In genomic region chr20:50012282-50013263, GRCh38 we compare ENCODE assay signal across 1 cellular context.
TF ChIP-seq lines count a peak whose summit lies in the region.

No MANE protein-coding gene starts in this region.

TF ChIP-seq in K562, 482 proteins besides CTCF, POLR2A, EP300 and RAD21 (continued from another document and continues in another):
- TF ChIP-seq ZBTB49 (CRISPR knock-in tag; IDR thresholded peaks at IDR 0.05; ENCODE audit: borderline replicate concordance) (no peak), NCOA6 (IDR thresholded peaks at IDR 0.05) (no peak), ZNF696 (CRISPR knock-in tag; conservative IDR thresholded peaks at IDR 0.05) (no peak), CLOCK (CRISPR knock-in tag; IDR thresholded peaks at IDR 0.05; ENCODE audit: borderline replicate concordance) (no peak), HOMEZ (CRISPR knock-in tag; IDR thresholded peaks at IDR 0.05) (no peak), MITF (IDR thresholded peaks at IDR 0.05) (no peak), POLR3A (IDR thresholded peaks at IDR 0.05; ENCODE audit: borderline replicate concordance, extremely low read depth, insufficient read depth, insufficient read length) (no peak), RBM22 (IDR thresholded peaks at IDR 0.05; ENCODE audit: low read depth, low read length, poor library complexity, severe bottlenecking) (no peak), POU5F1 (IDR thresholded peaks at IDR 0.05; ENCODE audit: borderline replicate concordance, low read depth, low read length, partially characterized antibody) (no peak), DIDO1 (tag; IDR thresholded peaks at IDR 0.05; ENCODE audit: low read depth) (no peak), ESRRA (IDR thresholded peaks at IDR 0.05; ENCODE audit: borderline replicate concordance, low read depth) (peak; percentile 62; the same call in 1 of the 2 replicates), ZNF57 (CRISPR knock-in tag; IDR thresholded peaks at IDR 0.05) (no peak), PRPF4 (IDR thresholded peaks at IDR 0.05; ENCODE audit: insufficient read depth, low read depth, low read length, poor library complexity, severe bottlenecking) (no peak), ZFP91 (CRISPR knock-in tag; IDR thresholded peaks at IDR 0.05) (no peak), ELK1 (CRISPR knock-in tag; IDR thresholded peaks at IDR 0.05) (no peak), ASH1L (IDR thresholded peaks at IDR 0.05; ENCODE audit: borderline replicate concordance, low read depth, partially characterized antibody) (no peak), BHLHE40 (IDR thresholded peaks at IDR 0.05; ENCODE audit: low read length) (no peak), HNRNPUL1 (IDR thresholded peaks at IDR 0.05; ENCODE audit: low read length) (no peak), SLC30A9 (CRISPR knock-in tag; IDR thresholded peaks at IDR 0.05) (no peak), XRCC3 (IDR thresholded peaks at IDR 0.05) (no peak), CEBPZ (IDR thresholded peaks at IDR 0.05; ENCODE audit: borderline replicate concordance, low read depth, low read length) (no peak), CC2D1A (IDR thresholded peaks at IDR 0.05) (peak; percentile 65), ARID4B (CRISPR knock-in tag; IDR thresholded peaks at IDR 0.05) (no peak), MAFG (tag; conservative IDR thresholded peaks at IDR 0.05) (no peak), FOS (IDR thresholded peaks at IDR 0.05; ENCODE audit: extremely low read depth, insufficient read length) (no peak), ZNF695 (CRISPR knock-in tag; IDR thresholded peaks at IDR 0.05) (no peak), HMG20B (CRISPR knock-in tag; IDR thresholded peaks at IDR 0.05) (no peak), CTBP1 (IDR thresholded peaks at IDR 0.05; ENCODE audit: borderline replicate concordance) (peak; percentile 95), ZNF212 (CRISPR knock-in tag; IDR thresholded peaks at IDR 0.05) (no peak), SIX5 (IDR thresholded peaks at IDR 0.05; ENCODE audit: borderline replicate concordance in 1 of 2, insufficient read depth in 1 of 2, low read depth in 1 of 2, low read length in 2 of 2) (no peak), TBL1XR1 (IDR thresholded peaks at IDR 0.05; ENCODE audit: low read length in 2 of 2) (no peak), NKRF (IDR thresholded peaks at IDR 0.05; ENCODE audit: borderline replicate concordance) (peak; percentile 20; the same call in 1 of the 2 replicates), ZBTB34 (CRISPR knock-in tag; IDR thresholded peaks at IDR 0.05) (no peak)
